Comparison of ENCODE assay signal across 28 cellular contexts in genomic region chr6:147209762-147210449, GRCh38. TPM values are rescaled to one million over a fixed set of nuclear protein-coding genes. Genes with fewer than 3 reads are reported as not detected.
A peak's percentile ranks its signal among the peaks of the same experiment; 100 is the strongest.
DNase-seq lines count a peak whose midpoint lies in the region; ATAC-seq lines count a peak whose summit lies in the region.
"Had no signal": no experiment of that assay in that cellular context is flagged by ENCODE, and none has a peak within 500 bp of the region (broad histone marks: within the 10 kb centered on the region; RNA-seq: fewer than 3 reads in every experiment).

No MANE protein-coding gene starts in this region.

- peaks cover 5% of the 10 kb centered on the region for H3K36me3 Mint-ChIP-seq in activated naive CD4-positive, alpha-beta T cell treated with anti-CD3 and anti-CD28 coated beads, Interleukin-2, amount 50 U/mL, for 24 hours
- peaks cover 0 to 3% of the 10 kb centered on the region in 2 donors for H3K36me3 Mint-ChIP-seq in stimulated activated naive B cell treated with anti-CD40 and anti-IgM and Interleukin-4, amounts not matched to agents 10 μg/mL and 1 μg/mL and 100 μg/mL, for 72 hours

- ATAC-seq in stimulated activated naive B cell treated with anti-CD40 and anti-IgM and Interleukin-4, amounts not matched to agents 10 μg/mL and 1 μg/mL and 100 μg/mL, for 72 hours (replicated peaks): no peak
- ATAC-seq in GM21737 (IDR thresholded peaks at IDR 0.05; ENCODE audit: unreplicated experiment): no peak
- ATAC-seq: HepG2; right cardiac atrium; stimulated activated naive CD8-positive, alpha-beta T cell treated with anti-CD3 and anti-CD28 coated beads, Interleukin-15, amount 100 ng/mL, for 72 hours had no signal

- no peaks in the 10 kb centered on the region for H3K9me3 Mint-ChIP-seq in activated naive CD4-positive, alpha-beta T cell treated with anti-CD3 and anti-CD28 coated beads, Interleukin-2, amount 50 U/mL, for 24 hours
- H3K9me3 Mint-ChIP-seq in stimulated activated naive B cell treated with anti-CD40 and anti-IgM and Interleukin-4, amounts not matched to agents 10 μg/mL and 1 μg/mL and 100 μg/mL, for 72 hours: no peaks in the 10 kb centered on the region
- H3K9me3 Mint-ChIP-seq: activated B cell treated with CpG ODN at 0.5 μM for 24 hours; activated naive CD4-positive, alpha-beta T cell treated with anti-CD3 and anti-CD28 coated beads for 36 hours; activated T-helper 1 cell treated with anti-CD3 and anti-CD28 coated beads, Interleukin-12 subunit alpha, Interleukin-12 subunit beta, Interleukin-2, Interleukin-4 antibody, amounts not matched to agents 30 ng/mL and 10 ng/mL and 1 ng/mL, durations not matched to agents 14 hours and 24 hours and 36 hours; H9; neural crest cell; stimulated activated naive CD8-positive, alpha-beta T cell treated with anti-CD3 and anti-CD28 coated beads, Interleukin-15, amount 100 ng/mL, for 72 hours had no signal

- H3K4me1 ChIP-seq in endocrine pancreas (ENCODE audit: control insufficient read depth, insufficient read depth, low read length): peaks cover 32% of the 10 kb centered on the region

- no peak overlapping the region for H3K4me3 Mint-ChIP-seq in activated naive CD4-positive, alpha-beta T cell treated with anti-CD3 and anti-CD28 coated beads, Interleukin-2, amount 50 U/mL, for 24 hours
- H3K4me3 Mint-ChIP-seq in stimulated activated naive B cell treated with anti-CD40 and anti-IgM and Interleukin-4, amounts not matched to agents 10 μg/mL and 1 μg/mL and 100 μg/mL, for 72 hours: no peak overlapping the region
- H3K4me3 Mint-ChIP-seq: activated B cell treated with CpG ODN at 0.5 μM for 24 hours; activated naive CD4-positive, alpha-beta T cell treated with anti-CD3 and anti-CD28 coated beads for 36 hours; activated T-helper 1 cell treated with anti-CD3 and anti-CD28 coated beads, Interleukin-12 subunit alpha, Interleukin-12 subunit beta, Interleukin-2, Interleukin-4 antibody, amounts not matched to agents 30 ng/mL and 10 ng/mL and 1 ng/mL, durations not matched to agents 14 hours and 24 hours and 36 hours; B cell; H9; neural crest cell; stimulated activated naive CD8-positive, alpha-beta T cell treated with anti-CD3 and anti-CD28 coated beads, Interleukin-15, amount 100 ng/mL, for 72 hours had no signal

- no peaks in the 10 kb centered on the region for H3K36me3 ChIP-seq in endocrine pancreas (ENCODE audit: control insufficient read depth, insufficient read depth, low read length)
- H3K36me3 ChIP-seq: spleen had no signal

- peaks cover 74% of the 10 kb centered on the region for H3K4me1 Mint-ChIP-seq in activated naive CD4-positive, alpha-beta T cell treated with anti-CD3 and anti-CD28 coated beads, Interleukin-2, amount 50 U/mL, for 24 hours
- peaks cover 6 to 11% of the 10 kb centered on the region in 2 donors for H3K4me1 Mint-ChIP-seq in stimulated activated naive B cell treated with anti-CD40 and anti-IgM and Interleukin-4, amounts not matched to agents 10 μg/mL and 1 μg/mL and 100 μg/mL, for 72 hours

- H3K4me3 ChIP-seq in endocrine pancreas (ENCODE audit: control insufficient read depth, insufficient read depth, low read length): peak overlapping the region; percentile 10
- H3K4me3 ChIP-seq: hepatocyte, spleen had no signal

- no peaks in the 10 kb centered on the region for H3K27me3 ChIP-seq in endocrine pancreas (ENCODE audit: control insufficient read depth, insufficient read depth, low read length)
- H3K27me3 ChIP-seq: hepatocyte, spleen had no signal

- no peak for DNase-seq in activated naive CD4-positive, alpha-beta T cell (lab: John Stamatoyannopoulos, UW)
- DNase-seq in OCI-M1 (lab: John Stamatoyannopoulos, UW): peak; percentile 63
- DNase-seq in stimulated activated naive B cell treated with anti-CD40 and anti-IgM and Interleukin-4, amounts not matched to agents 10 μg/mL and 1 μg/mL and 100 μg/mL, for 72 hours: no peak
- no peak for DNase-seq in SK-N-DZ (ENCODE audit: low spot score)
- no peak for DNase-seq in NCI-H1092 treated with DMSO at 0.1 percent for 48 hours (lab: John Stamatoyannopoulos, UW)
- DNase-seq: activated B cell treated with CpG ODN at 0.5 μM for 24 hours; activated naive CD4-positive, alpha-beta T cell treated with anti-CD3 and anti-CD28 coated beads for 36 hours; amniotic stem cell; effector CD4-positive, alpha-beta T cell; H9; Karpas-422; NCI-H1436 treated with DMSO at 0.1 percent for 48 hours; posterior cingulate gyrus; right cardiac atrium; SIG-M5; spleen; stimulated activated CD4-positive, alpha-beta T cell treated with anti-CD3 and anti-CD28 coated beads, Interleukin-2, amount 100 ng/mL, for 24 hours; stimulated activated naive CD8-positive, alpha-beta T cell treated with anti-CD3 and anti-CD28 coated beads, Interleukin-15, amount 100 ng/mL, for 72 hours; SW 1271; T1000 had no signal

- peak overlapping the region; percentile 87 for H3K27ac Mint-ChIP-seq in activated naive CD4-positive, alpha-beta T cell treated with anti-CD3 and anti-CD28 coated beads, Interleukin-2, amount 50 U/mL, for 24 hours
- peak overlapping the region; percentile 9 for H3K27ac Mint-ChIP-seq in stimulated activated naive B cell treated with anti-CD40 and anti-IgM and Interleukin-4, amounts not matched to agents 10 μg/mL and 1 μg/mL and 100 μg/mL, for 72 hours
- H3K27ac Mint-ChIP-seq: activated B cell treated with CpG ODN at 0.5 μM for 24 hours; activated naive CD4-positive, alpha-beta T cell treated with anti-CD3 and anti-CD28 coated beads for 36 hours; activated T-helper 1 cell treated with anti-CD3 and anti-CD28 coated beads, Interleukin-12 subunit alpha, Interleukin-12 subunit beta, Interleukin-2, Interleukin-4 antibody, amounts not matched to agents 30 ng/mL and 10 ng/mL and 1 ng/mL, durations not matched to agents 14 hours and 24 hours and 36 hours; B cell; H9; stimulated activated naive CD8-positive, alpha-beta T cell treated with anti-CD3 and anti-CD28 coated beads, Interleukin-15, amount 100 ng/mL, for 72 hours had no signal

- H3K9me3 ChIP-seq in endocrine pancreas (ENCODE audit: control insufficient read depth, low read length): no peaks in the 10 kb centered on the region
- H3K9me3 ChIP-seq: spleen had no signal

- H3K9ac ChIP-seq in endocrine pancreas (ENCODE audit: control insufficient read depth, insufficient read depth, low read length): no peak overlapping the region

- no peaks in the 10 kb centered on the region for H3K27me3 Mint-ChIP-seq in activated naive CD4-positive, alpha-beta T cell treated with anti-CD3 and anti-CD28 coated beads, Interleukin-2, amount 50 U/mL, for 24 hours
- no peaks in the 10 kb centered on the region for H3K27me3 Mint-ChIP-seq in stimulated activated naive B cell treated with anti-CD40 and anti-IgM and Interleukin-4, amounts not matched to agents 10 μg/mL and 1 μg/mL and 100 μg/mL, for 72 hours
- H3K27me3 Mint-ChIP-seq: activated B cell treated with CpG ODN at 0.5 μM for 24 hours; B cell; stimulated activated naive CD8-positive, alpha-beta T cell treated with anti-CD3 and anti-CD28 coated beads, Interleukin-15, amount 100 ng/mL, for 72 hours had no signal

RNA-seq across cellular contexts. Expression of gene STXBP5, which starts 5.7 kb away (rescaled TPM):
- 6.5 and 9.2 TPM in 2 replicates for polyA plus RNA-seq in SK-N-DZ (2014; cell fraction: cytosol; rRNA removed)
- 21.8 and 23.8 TPM in 2 replicates for polyA plus RNA-seq in SK-N-DZ (2014; cell fraction: nucleus; rRNA removed)
